In the genomic region with DNA sequence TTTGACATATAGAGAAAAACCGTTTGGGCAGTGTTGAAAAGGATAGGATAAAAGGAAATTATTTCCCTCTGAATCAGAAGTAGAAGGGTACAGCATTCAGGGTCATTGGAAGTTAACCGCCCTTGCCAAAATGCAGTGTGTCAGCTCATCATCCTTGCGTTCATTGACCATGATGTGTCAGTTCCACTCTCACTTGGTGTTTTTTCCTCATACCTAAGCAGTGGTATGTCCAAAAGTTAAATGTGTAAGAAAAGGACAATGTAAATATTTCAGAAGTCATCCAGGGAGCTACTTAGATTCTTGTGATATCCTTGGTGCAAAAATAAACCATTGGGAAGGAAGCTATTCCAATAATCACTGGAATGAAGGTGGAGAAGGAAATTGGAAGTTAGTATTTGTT, we compare ENCODE assay signal across 2 cellular contexts.
TF ChIP-seq lines count a peak whose summit lies in the region.

No MANE protein-coding gene starts in this region.

TF ChIP-seq in IMR-90, 13 proteins besides CTCF, POLR2A, EP300 and RAD21:
- TF ChIP-seq, protein P1, sequence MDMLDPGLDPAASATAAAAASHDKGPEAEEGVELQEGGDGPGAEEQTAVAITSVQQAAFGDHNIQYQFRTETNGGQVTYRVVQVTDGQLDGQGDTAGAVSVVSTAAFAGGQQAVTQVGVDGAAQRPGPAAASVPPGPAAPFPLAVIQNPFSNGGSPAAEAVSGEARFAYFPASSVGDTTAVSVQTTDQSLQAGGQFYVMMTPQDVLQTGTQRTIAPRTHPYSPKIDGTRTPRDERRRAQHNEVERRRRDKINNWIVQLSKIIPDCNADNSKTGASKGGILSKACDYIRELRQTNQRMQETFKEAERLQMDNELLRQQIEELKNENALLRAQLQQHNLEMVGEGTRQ (IDR thresholded peaks at IDR 0.05; ENCODE audit: low read depth, low read length): no peak

TF ChIP-seq in GM12878, 131 proteins besides CTCF, POLR2A, EP300 and RAD21:
- TF ChIP-seq RELA (IDR thresholded peaks at IDR 0.05; ENCODE audit: borderline replicate concordance, partially characterized antibody): no peak
- TF ChIP-seq SUPT20H (IDR thresholded peaks at IDR 0.05; ENCODE audit: borderline replicate concordance, control insufficient read depth, low read depth, low read length): no peak
- TF ChIP-seq MEF2B (IDR thresholded peaks at IDR 0.05; ENCODE audit: partially characterized antibody, poor library complexity, severe bottlenecking): no peak
- no peak for TF ChIP-seq BMI1 (IDR thresholded peaks at IDR 0.05; ENCODE audit: borderline replicate concordance)
